8 cellular contexts compared by ENCODE assay signal in the genomic region with DNA sequence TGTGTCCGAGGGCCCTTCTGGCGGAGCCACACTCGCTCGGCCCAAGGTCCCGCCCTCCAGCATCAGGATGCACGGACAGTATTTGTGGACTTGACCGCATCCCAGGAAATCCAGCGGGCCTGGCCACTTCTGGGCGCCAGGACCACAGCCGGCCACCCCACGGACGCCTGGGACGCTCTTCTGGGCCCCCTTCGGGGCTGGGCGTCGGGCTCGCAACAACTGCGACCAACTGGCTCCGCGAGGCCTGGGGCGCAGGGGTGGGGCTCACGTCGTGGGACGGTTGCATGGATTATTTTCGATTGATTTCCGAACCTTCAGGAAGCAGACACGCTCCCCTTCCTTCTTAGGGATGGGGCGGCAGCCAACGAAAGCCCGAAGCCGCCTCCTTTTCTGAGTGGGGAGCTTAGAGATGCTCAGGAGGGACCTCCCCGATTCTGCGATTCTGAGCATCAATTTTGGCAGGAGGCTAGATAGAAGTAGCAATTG. TPM values are rescaled to one million over a fixed set of nuclear protein-coding genes. Genes with fewer than 3 reads are reported as not detected.
A peak's percentile ranks its signal among the peaks of the same experiment; 100 is the strongest.
DNase-seq lines count a peak whose midpoint lies in the region; ATAC-seq and TF ChIP-seq lines count a peak whose summit lies in the region.

No MANE protein-coding gene starts in this region.

- H3K36me3 ChIP-seq in uterus = no peaks in the 10 kb centered on the region

- peak overlapping the region; percentile 88 to 92 for H3K27ac ChIP-seq in uterus

- DNase-seq in endothelial cell (ENCODE audit: low spot score) = peak; percentile 6
- no peak for DNase-seq in naive B cell
- DNase-seq in uterus = peak; percentile 28 to 36
- DNase-seq in SW 1271 (lab: John Stamatoyannopoulos, UW) = no peak
- no peak for DNase-seq in NCI-H526 (lab: John Stamatoyannopoulos, UW)

- H3K4me1 Mint-ChIP-seq in endothelial cell (ENCODE audit: unreplicated experiment) (peaks cover 9% of the 10 kb centered on the region), naive B cell (peaks cover 20 to 33% (median 27%) of the 10 kb centered on the region in 3 donors)

- intact Hi-C loops in uterus (cut with DNase I; ENCODE audit: low total_unique reads) = no loop called here

- no peaks in the 10 kb centered on the region for H3K9me3 ChIP-seq in uterus

- H3K9me3 Mint-ChIP-seq in endothelial cell (ENCODE audit: unreplicated experiment) = no peaks in the 10 kb centered on the region
- no peaks in the 10 kb centered on the region for H3K9me3 Mint-ChIP-seq in naive B cell

- H3K27me3 Mint-ChIP-seq in endothelial cell (ENCODE audit: unreplicated experiment) (no peaks in the 10 kb centered on the region), naive B cell (peaks cover 21 to 30% (median 23%) of the 10 kb centered on the region in 3 donors)

- TF ChIP-seq CTCF in WI38 (IDR thresholded peaks at IDR 0.05; ENCODE audit: low read depth, low read length) = no peak
- TF ChIP-seq CTCF in endothelial cell (IDR thresholded peaks at IDR 0.05; ENCODE audit: unreplicated experiment) = no peak
- no peak for TF ChIP-seq CTCF in uterus (IDR thresholded peaks at IDR 0.05)

- H3K4me3 ChIP-seq in WI38 (ENCODE audit: low read depth, low read length) (peak overlapping the region; percentile 77), uterus (peak overlapping the region; percentile 65 to 73)

- no peaks in the 10 kb centered on the region for H3K27me3 ChIP-seq in uterus

- H3K4me3 Mint-ChIP-seq in endothelial cell (ENCODE audit: unreplicated experiment) (peak overlapping the region; percentile 94), naive B cell (peak overlapping the region; percentile 86 to 98 (median 93))

- peaks cover 0 to 7% of the 10 kb centered on the region in 2 donors for H3K4me1 ChIP-seq in uterus

- TF ChIP-seq POLR2A in uterus (IDR thresholded peaks at IDR 0.05) = no peak

- H3K27ac Mint-ChIP-seq in endothelial cell (ENCODE audit: unreplicated experiment) = peak overlapping the region; percentile 27
- peak overlapping the region; percentile 97 to 99 (median 98) for H3K27ac Mint-ChIP-seq in naive B cell

- H3K36me3 Mint-ChIP-seq in endothelial cell (ENCODE audit: low read depth, unreplicated experiment) = peaks cover 5% of the 10 kb centered on the region
- H3K36me3 Mint-ChIP-seq in naive B cell = peaks cover 0 to 8% of the 10 kb centered on the region in 2 donors

- peak; percentile 9 for ATAC-seq in GM18867 (IDR thresholded peaks at IDR 0.05; ENCODE audit: unreplicated experiment)
- peak; percentile 5 for ATAC-seq in HG02970 (IDR thresholded peaks at IDR 0.05; ENCODE audit: low FRiP score, unreplicated experiment)
- ATAC-seq in naive B cell (ENCODE audit: low read depth in 2 of 2) = peak; percentile 17 to 20

RNA-seq across cellular contexts. Expression of a gene that starts 0.5 kb away (rescaled TPM):
- total RNA-seq in endothelial cell (ENCODE audit: unreplicated experiment) (49.9 TPM), uterus (100 to 1,000 TPM in 1 of 4 donors, 10 to 100 TPM in 3; 49.7 to 130 (median 61.1) TPM)
- 10 to 100 TPM; 14.5 to 24.9 (median 20.6) TPM for polyA plus RNA-seq in naive B cell (ENCODE audit: low read depth in 6 of 6)

RNA-seq across cellular contexts. Expression of a gene that starts 13.6 kb away (rescaled TPM):
- 21.2 TPM for total RNA-seq in endothelial cell (ENCODE audit: unreplicated experiment)
- polyA plus RNA-seq in naive B cell (ENCODE audit: low read depth in 6 of 6) = 10 to 100 TPM in 1 of 6 donors, 1 to 10 TPM in 5; 7.1 to 10.7 (median 8.5) TPM
- 10 to 100 TPM in 3 of 4 donors, 1 to 10 TPM in 1; 10.0 to 36.4 (median 27.3) TPM for total RNA-seq in uterus

Comparison
In these comparisons a context has a peak if more than half of its experiments do, and no peak if none do; other contexts are left out.
1. DNase-seq: peak in endothelial cell (single experiment) and uterus (2 of 2); none in naive B cell (single experiment), SW 1271 (0 of 2) and NCI-H526 (0 of 2).
2. Peak in every context shown above with its lines, with median percentiles within 50 percentile points of each other: ATAC-seq.